22 cellular contexts compared by ENCODE assay signal in the genomic region with DNA sequence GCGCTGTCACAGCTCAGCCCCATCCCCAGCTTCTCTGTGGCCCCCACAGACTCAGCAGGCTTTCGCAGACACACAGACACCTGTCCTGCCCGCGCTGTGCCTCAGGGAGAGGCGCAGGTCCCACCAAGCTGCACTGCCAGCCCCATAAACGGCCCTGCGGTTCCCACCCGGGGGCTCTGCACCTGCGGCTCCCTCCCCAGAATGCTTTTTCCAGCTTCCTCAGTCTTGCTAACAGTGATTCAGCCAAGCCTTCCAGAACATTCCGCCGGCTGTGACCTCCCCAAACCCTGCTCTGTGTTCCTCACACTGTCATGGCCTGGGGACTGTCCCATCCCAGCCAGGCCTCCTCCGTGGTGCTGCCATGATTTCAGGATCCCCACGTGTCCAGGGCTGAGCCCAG. TPM values are rescaled to one million over a fixed set of nuclear protein-coding genes. Genes with fewer than 3 reads are reported as not detected.
DNase-seq lines count a peak whose midpoint lies in the region; ATAC-seq and TF ChIP-seq lines count a peak whose summit lies in the region.
"Had no signal": no experiment of that assay in that cellular context is flagged by ENCODE, and none has a peak within 500 bp of the region (broad histone marks: within the 10 kb centered on the region; RNA-seq: fewer than 3 reads in every experiment).

No MANE protein-coding gene starts in this region.

- H3K4me3 ChIP-seq in IMR-90 (ENCODE audit: insufficient read depth, low read depth, low read length) (no peak overlapping the region), neural progenitor cell (no peak overlapping the region), colonic mucosa (no peak overlapping the region)
- H3K4me3 ChIP-seq: cardiac muscle cell, GM23248, Peyer's patch, prostate gland, SJCRH30, transverse colon had no signal

- DNase-seq in Calu3 = no peak
- DNase-seq in IMR-90 = no peak
- DNase-seq in neural progenitor cell (ENCODE audit: low spot score) = no peak
- DNase-seq in A172 (ENCODE audit: low spot score) = no peak
- DNase-seq in NCI-H2107 (lab: John Stamatoyannopoulos, UW) = no peak
- DNase-seq in colonic mucosa = no peak
- DNase-seq: MV-4-11, NCI-H1436 treated with DMSO at 0.1 percent for 48 hours, NCI-H2081 treated with DMSO at 0.1 percent for 48 hours, T1000 had no signal

- no peak overlapping the region for H2AK9ac ChIP-seq in IMR-90 (replicated peaks; ENCODE audit: low read depth, low read length, poor library complexity)

- H2AFZ ChIP-seq in IMR-90 (replicated peaks; ENCODE audit: low read length, poor library complexity) = peak overlapping the region; percentile 56
- no peak overlapping the region for H2AFZ ChIP-seq in neural progenitor cell (replicated peaks)
- H2AFZ ChIP-seq: GM23248 had no signal

- intact Hi-C loops in Calu3 (cut with micrococcal nuclease; ENCODE audit: unreplicated experiment) (loop anchor here (2.0 kb wide), 1 partner anchor 85 kb away; no protein-coding TSS in a partner anchor), IMR-90 (cut with micrococcal nuclease) (no loop called here), colonic mucosa (cut with DNase I) (loop anchor here (5.0 kb wide), 1 partner anchor 84 kb away; no protein-coding TSS in a partner anchor)

- no peak for TF ChIP-seq CTCF in Calu3 (IDR thresholded peaks at IDR 0.05; ENCODE audit: unreplicated experiment)
- TF ChIP-seq CTCF in IMR-90 (conservative IDR thresholded peaks at IDR 0.05; ENCODE audit: low read depth, low read length) = no peak
- no peak for TF ChIP-seq CTCF in brain (conservative IDR thresholded peaks at IDR 0.05)
- no peak for TF ChIP-seq CTCF in neural progenitor cell (IDR thresholded peaks at IDR 0.05)
- TF ChIP-seq CTCF in colonic mucosa (IDR thresholded peaks at IDR 0.05) = no peak

- peaks cover 1% of the 10 kb centered on the region; the same call in 1 of the 2 replicates for H3K4me1 ChIP-seq in IMR-90 (ENCODE audit: control insufficient read depth, insufficient read depth, low read length)
- H3K4me1 ChIP-seq in neural progenitor cell = peaks cover 21% of the 10 kb centered on the region
- no peaks in the 10 kb centered on the region for H3K4me1 ChIP-seq in colonic mucosa
- H3K4me1 ChIP-seq: Peyer's patch had no signal

- H3K4me3 Mint-ChIP-seq in Calu3 (ENCODE audit: low read depth, unreplicated experiment) (no peak overlapping the region), brain (peak overlapping the region in 2 of 5 experiments; percentile 22 to 48), neural progenitor cell (no peak overlapping the region)
- H3K4me3 Mint-ChIP-seq: activated CD4-positive, alpha-beta T cell treated with anti-CD3 and anti-CD28 coated beads, Interleukin-2, amount 10 ng/mL, durations not matched to agents 24 days and 14 days; activated naive CD8-positive, alpha-beta T cell treated with anti-CD3 and anti-CD28 coated beads, Interleukin-2, amount 10 ng/mL, durations not matched to agents 7 days and 5 days had no signal

- H3K4me1 Mint-ChIP-seq in Calu3 (ENCODE audit: low read depth, unreplicated experiment) (peaks cover 9% of the 10 kb centered on the region), brain (peaks cover 41% of the 10 kb centered on the region), neural progenitor cell (peaks cover 33% of the 10 kb centered on the region)
- H3K4me1 Mint-ChIP-seq: activated CD4-positive, alpha-beta T cell treated with anti-CD3 and anti-CD28 coated beads, Interleukin-2, amount 10 ng/mL, durations not matched to agents 24 days and 14 days; activated naive CD8-positive, alpha-beta T cell treated with anti-CD3 and anti-CD28 coated beads, Interleukin-2, amount 10 ng/mL, durations not matched to agents 7 days and 5 days had no signal

- H3K79me1 ChIP-seq in IMR-90 (ENCODE audit: low read depth in 1 of 2, low read length in 2 of 2) = no peaks in the 10 kb centered on the region

- no peak overlapping the region for H3K4ac ChIP-seq in IMR-90 (ENCODE audit: low read depth, low read length)

- H3K27me3 ChIP-seq in IMR-90 (ENCODE audit: control insufficient read depth, insufficient read depth, low read length) (no peaks in the 10 kb centered on the region), neural progenitor cell (no peaks in the 10 kb centered on the region), colonic mucosa (no peaks in the 10 kb centered on the region)
- H3K27me3 ChIP-seq: cardiac muscle cell, Peyer's patch, SJCRH30, transverse colon had no signal

- H2BK120ac ChIP-seq in IMR-90 (ENCODE audit: low read depth, low read length) = no peak overlapping the region

- peaks cover 12% of the 10 kb centered on the region for H3F3A ChIP-seq in neural progenitor cell (ENCODE audit: low read depth)

- CTCF ChIA-PET in Calu3 (lab: Charles Lee) (interaction anchor here (0.5 to 3.2 kb wide), 6 partner anchors 13 to 211 kb away, joined by 3 to 34 read pairs (median 4); no protein-coding TSS in a partner anchor), IMR-90 (lab: Yijun Ruan, JAX) (interaction anchor here (0.6 to 1.0 kb wide), 4 partner anchors 195 to 281 kb away, joined by 3 to 7 read pairs (median 4); no protein-coding TSS in a partner anchor)

- POLR2A ChIA-PET in IMR-90 (lab: Charles Lee; ENCODE audit: unreplicated experiment) = no interaction called here

- no peak for TF ChIP-seq RAD21 in IMR-90 (IDR thresholded peaks at IDR 0.05; ENCODE audit: low read length)

- H3K36me3 Mint-ChIP-seq in Calu3 (ENCODE audit: insufficient read depth, unreplicated experiment) (peaks cover 19% of the 10 kb centered on the region), brain (no peaks in the 10 kb centered on the region), neural progenitor cell (no peaks in the 10 kb centered on the region)
- H3K36me3 Mint-ChIP-seq: activated naive CD8-positive, alpha-beta T cell treated with anti-CD3 and anti-CD28 coated beads, Interleukin-2, amount 10 ng/mL, durations not matched to agents 7 days and 5 days had no signal

- H4K8ac ChIP-seq in IMR-90 (ENCODE audit: low read depth in 2 of 2, low read length in 2 of 2) = no peak overlapping the region

- in situ Hi-C loops in IMR-90 (cut with MboI; ENCODE audit: low sequenced_read_pairs) = loop anchor here (10.0 kb wide), 1 partner anchor 207 kb away; no protein-coding TSS in a partner anchor

- peak overlapping the region; percentile 60 for H2AK5ac ChIP-seq in IMR-90 (ENCODE audit: low read depth, low read length)

- H3K4me2 ChIP-seq in IMR-90 (ENCODE audit: low read depth, low read length) (no peak overlapping the region), neural progenitor cell (no peak overlapping the region)

- H3K27me3 Mint-ChIP-seq in Calu3 (ENCODE audit: unreplicated experiment) (peaks cover 15% of the 10 kb centered on the region), brain (peaks cover 4% of the 10 kb centered on the region), neural progenitor cell (ENCODE audit: insufficient read depth, low read depth) (peaks cover 10% of the 10 kb centered on the region)

- H4K20me1 ChIP-seq in IMR-90 (ENCODE audit: insufficient read depth, low read length) (no peaks in the 10 kb centered on the region; the same call in none of the 2 replicates), neural progenitor cell (ENCODE audit: low read depth) (no peaks in the 10 kb centered on the region)

- no peak overlapping the region for H3K56ac ChIP-seq in IMR-90 (ENCODE audit: extremely low read depth, insufficient read depth, low read length)

- TF ChIP-seq POLR2A in IMR-90 (IDR thresholded peaks at IDR 0.05; ENCODE audit: low read depth, low read length) = no peak

- H3K27ac ChIP-seq in IMR-90 (ENCODE audit: insufficient read depth, low read length) = no peak overlapping the region
- no peak overlapping the region for H3K27ac ChIP-seq in neural progenitor cell
- no peak overlapping the region for H3K27ac ChIP-seq in colonic mucosa
- H3K27ac ChIP-seq: C4-2B, cardiac muscle cell, GM23248, HL-60, Peyer's patch, SJCRH30, transverse colon, VCaP had no signal

- H3K9me3 Mint-ChIP-seq in Calu3 (ENCODE audit: low read depth, unreplicated experiment) (no peaks in the 10 kb centered on the region), brain (peaks cover 0 to 3% (median 0%) of the 10 kb centered on the region in 5 experiments), neural progenitor cell (no peaks in the 10 kb centered on the region)
- H3K9me3 Mint-ChIP-seq: activated CD4-positive, alpha-beta T cell treated with anti-CD3 and anti-CD28 coated beads, Interleukin-2, amount 10 ng/mL, durations not matched to agents 24 days and 14 days; activated naive CD8-positive, alpha-beta T cell treated with anti-CD3 and anti-CD28 coated beads, Interleukin-2, amount 10 ng/mL, durations not matched to agents 7 days and 5 days had no signal

- no peak overlapping the region for H2BK20ac ChIP-seq in IMR-90 (ENCODE audit: low read depth, low read length)

- no peak overlapping the region for H3K14ac ChIP-seq in IMR-90 (replicated peaks; ENCODE audit: low read depth, low read length)

- no peak overlapping the region for H2BK15ac ChIP-seq in IMR-90 (ENCODE audit: low read depth, low read length)

- BruUV-seq in Calu3 (replicated peaks; lab: Mats Ljungman, UMichigan) = no TSS peak
- BruUV-seq in IMR-90 (replicated peaks; lab: Mats Ljungman, UMichigan) = no TSS peak

- H3K9me3 ChIP-seq in IMR-90 (ENCODE audit: control insufficient read depth, insufficient read depth, low read length) (no peaks in the 10 kb centered on the region), neural progenitor cell (ENCODE audit: low read depth) (no peaks in the 10 kb centered on the region), colonic mucosa (no peaks in the 10 kb centered on the region)
- H3K9me3 ChIP-seq: Peyer's patch, prostate gland, SJCRH30, transverse colon had no signal

- no peak overlapping the region for H3K23ac ChIP-seq in IMR-90 (ENCODE audit: low read depth, low read length)

- H3K18ac ChIP-seq in IMR-90 (ENCODE audit: low read depth, low read length) = no peak overlapping the region

- 0 out of 2 replicates have a peak, but pooled peaks cover 2% of the 10 kb centered on the region for H3K9me1 ChIP-seq in IMR-90 (ENCODE audit: insufficient read depth, low read length)

- no peak overlapping the region for H2BK5ac ChIP-seq in IMR-90 (ENCODE audit: low read depth, low read length, poor library complexity, severe bottlenecking)

- no peaks in the 10 kb centered on the region for H3K36me3 ChIP-seq in IMR-90 (ENCODE audit: control insufficient read depth, insufficient read depth, low read length)
- no peaks in the 10 kb centered on the region for H3K36me3 ChIP-seq in neural progenitor cell
- no peaks in the 10 kb centered on the region for H3K36me3 ChIP-seq in colonic mucosa
- H3K36me3 ChIP-seq: cardiac muscle cell, Peyer's patch, prostate gland, SJCRH30, transverse colon had no signal

- dilution Hi-C loops in IMR-90 (cut with HindIII; ENCODE audit: low sequenced_read_pairs, unreplicated experiment) = no loop called here

- H3K27ac Mint-ChIP-seq in Calu3 (ENCODE audit: unreplicated experiment) (peak overlapping the region; percentile 61), brain (peak overlapping the region in 4 of 5 experiments; percentile 41 to 89 (median 80)), neural progenitor cell (peak overlapping the region; percentile 53)
- H3K27ac Mint-ChIP-seq: activated CD4-positive, alpha-beta T cell treated with anti-CD3 and anti-CD28 coated beads, Interleukin-2, amount 10 ng/mL, durations not matched to agents 24 days and 14 days; activated naive CD8-positive, alpha-beta T cell treated with anti-CD3 and anti-CD28 coated beads, Interleukin-2, amount 10 ng/mL, durations not matched to agents 7 days and 5 days had no signal

- no peak for ATAC-seq in IMR-90 (ENCODE audit: low read depth)

- H3K9ac ChIP-seq in IMR-90 (ENCODE audit: low read depth, low read length) = no peak overlapping the region
- H3K9ac ChIP-seq in neural progenitor cell = no peak overlapping the region
- no peak overlapping the region for H3K9ac ChIP-seq in colonic mucosa (ENCODE audit: low read depth in 2 of 2, low read length in 2 of 2)
- H3K9ac ChIP-seq: GM23248 had no signal

- H3K79me2 ChIP-seq in neural progenitor cell (ENCODE audit: low read depth) = no peaks in the 10 kb centered on the region

- 93% methylated on average over 9 of the region's 13 CpGs; no CpG with 5 or more reads in 1 of the 2 experiments for WGBS in IMR-90 (ENCODE audit: extremely low coverage in 2 of 2, insufficient read length in 1 of 2), 2 experiments

- no peak overlapping the region for H4K91ac ChIP-seq in IMR-90 (ENCODE audit: insufficient read depth, low read depth, low read length)

- H4K5ac ChIP-seq in IMR-90 (ENCODE audit: low read depth, low read length) = no peak overlapping the region

RNA-seq across cellular contexts. Expression of a gene that starts 27.8 kb away (rescaled TPM):
- 213 and 218 TPM in 2 replicates for total RNA-seq in Calu3 (2022)
- total RNA-seq in IMR-90 (2012; rRNA removed) = 4.7 and 5.3 TPM in 2 replicates
- polyA plus RNA-seq in IMR-90 (2012; rRNA removed) = 29.6 and 37.9 TPM in 2 replicates
- polyA plus RNA-seq in IMR-90 (2012; cell fraction: cytosol; rRNA removed) = 37.7 and 43.0 TPM in 2 replicates
- 64.3 and 93.3 TPM in 2 replicates for polyA plus RNA-seq in IMR-90 (2012; cell fraction: nucleus; rRNA removed; ENCODE audit: low replicate concordance)
- polyA plus RNA-seq in brain (ENCODE audit: insufficient read depth, low read depth, low replicate concordance) = 36.8 TPM
- 16.1 and 27.2 TPM in 2 replicates for total RNA-seq in neural progenitor cell (ENCODE audit: low replicate concordance)
- 15.0 and 17.4 TPM in 2 replicates for total RNA-seq in A172 (2014; rRNA removed; shearing (Covaris generic))
- total RNA-seq in colonic mucosa = 10 to 100 TPM; 84.0 to 90.9 TPM
